Comparison of ENCODE assay signal across 1 cellular context in the genomic region with DNA sequence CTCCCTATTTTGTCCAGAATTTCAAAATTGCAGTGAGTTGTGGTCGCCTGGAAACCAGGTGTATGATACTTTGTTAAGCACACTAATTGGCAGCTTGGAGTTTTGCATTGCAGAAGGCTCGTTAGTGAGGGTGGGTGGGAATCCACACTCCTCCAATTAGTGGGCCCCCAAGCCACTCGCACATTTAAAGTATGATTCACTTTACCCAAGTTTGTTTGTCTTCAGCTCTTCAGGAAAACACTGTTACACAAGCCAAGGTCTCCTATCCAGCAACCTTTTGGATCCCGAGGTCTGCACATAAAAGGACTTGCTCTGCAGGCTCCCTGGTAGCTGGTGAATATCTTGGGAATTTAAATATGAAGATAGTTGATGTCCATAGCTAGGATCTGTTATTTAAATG.
TF ChIP-seq lines count a peak whose summit lies in the region.

No MANE protein-coding gene starts in this region.

TF ChIP-seq in HepG2, 621 proteins besides CTCF, POLR2A, EP300 and RAD21 (continued from another document and continues in another):
- TF ChIP-seq, protein P1, sequence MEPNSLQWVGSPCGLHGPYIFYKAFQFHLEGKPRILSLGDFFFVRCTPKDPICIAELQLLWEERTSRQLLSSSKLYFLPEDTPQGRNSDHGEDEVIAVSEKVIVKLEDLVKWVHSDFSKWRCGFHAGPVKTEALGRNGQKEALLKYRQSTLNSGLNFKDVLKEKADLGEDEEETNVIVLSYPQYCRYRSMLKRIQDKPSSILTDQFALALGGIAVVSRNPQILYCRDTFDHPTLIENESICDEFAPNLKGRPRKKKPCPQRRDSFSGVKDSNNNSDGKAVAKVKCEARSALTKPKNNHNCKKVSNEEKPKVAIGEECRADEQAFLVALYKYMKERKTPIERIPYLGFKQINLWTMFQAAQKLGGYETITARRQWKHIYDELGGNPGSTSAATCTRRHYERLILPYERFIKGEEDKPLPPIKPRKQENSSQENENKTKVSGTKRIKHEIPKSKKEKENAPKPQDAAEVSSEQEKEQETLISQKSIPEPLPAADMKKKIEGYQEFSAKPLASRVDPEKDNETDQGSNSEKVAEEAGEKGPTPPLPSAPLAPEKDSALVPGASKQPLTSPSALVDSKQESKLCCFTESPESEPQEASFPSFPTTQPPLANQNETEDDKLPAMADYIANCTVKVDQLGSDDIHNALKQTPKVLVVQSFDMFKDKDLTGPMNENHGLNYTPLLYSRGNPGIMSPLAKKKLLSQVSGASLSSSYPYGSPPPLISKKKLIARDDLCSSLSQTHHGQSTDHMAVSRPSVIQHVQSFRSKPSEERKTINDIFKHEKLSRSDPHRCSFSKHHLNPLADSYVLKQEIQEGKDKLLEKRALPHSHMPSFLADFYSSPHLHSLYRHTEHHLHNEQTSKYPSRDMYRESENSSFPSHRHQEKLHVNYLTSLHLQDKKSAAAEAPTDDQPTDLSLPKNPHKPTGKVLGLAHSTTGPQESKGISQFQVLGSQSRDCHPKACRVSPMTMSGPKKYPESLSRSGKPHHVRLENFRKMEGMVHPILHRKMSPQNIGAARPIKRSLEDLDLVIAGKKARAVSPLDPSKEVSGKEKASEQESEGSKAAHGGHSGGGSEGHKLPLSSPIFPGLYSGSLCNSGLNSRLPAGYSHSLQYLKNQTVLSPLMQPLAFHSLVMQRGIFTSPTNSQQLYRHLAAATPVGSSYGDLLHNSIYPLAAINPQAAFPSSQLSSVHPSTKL (CRISPR knock-in tag; IDR thresholded peaks at IDR 0.05): peak; percentile 79
- peak; percentile 66; the same call in 1 of the 2 replicates for TF ChIP-seq CEBPB (IDR thresholded peaks at IDR 0.05; ENCODE audit: borderline replicate concordance, low read depth, low read length)
- no peak for TF ChIP-seq ZNF549 (CRISPR knock-in tag; IDR thresholded peaks at IDR 0.05)
- TF ChIP-seq ZKSCAN8 (CRISPR knock-in tag; IDR thresholded peaks at IDR 0.05; ENCODE audit: borderline replicate concordance): no peak
- TF ChIP-seq ELF3 (CRISPR knock-in tag; IDR thresholded peaks at IDR 0.05): 0 out of 2 replicates have a peak, but pooled peaks have one; percentile 22
- TF ChIP-seq, protein P2, sequence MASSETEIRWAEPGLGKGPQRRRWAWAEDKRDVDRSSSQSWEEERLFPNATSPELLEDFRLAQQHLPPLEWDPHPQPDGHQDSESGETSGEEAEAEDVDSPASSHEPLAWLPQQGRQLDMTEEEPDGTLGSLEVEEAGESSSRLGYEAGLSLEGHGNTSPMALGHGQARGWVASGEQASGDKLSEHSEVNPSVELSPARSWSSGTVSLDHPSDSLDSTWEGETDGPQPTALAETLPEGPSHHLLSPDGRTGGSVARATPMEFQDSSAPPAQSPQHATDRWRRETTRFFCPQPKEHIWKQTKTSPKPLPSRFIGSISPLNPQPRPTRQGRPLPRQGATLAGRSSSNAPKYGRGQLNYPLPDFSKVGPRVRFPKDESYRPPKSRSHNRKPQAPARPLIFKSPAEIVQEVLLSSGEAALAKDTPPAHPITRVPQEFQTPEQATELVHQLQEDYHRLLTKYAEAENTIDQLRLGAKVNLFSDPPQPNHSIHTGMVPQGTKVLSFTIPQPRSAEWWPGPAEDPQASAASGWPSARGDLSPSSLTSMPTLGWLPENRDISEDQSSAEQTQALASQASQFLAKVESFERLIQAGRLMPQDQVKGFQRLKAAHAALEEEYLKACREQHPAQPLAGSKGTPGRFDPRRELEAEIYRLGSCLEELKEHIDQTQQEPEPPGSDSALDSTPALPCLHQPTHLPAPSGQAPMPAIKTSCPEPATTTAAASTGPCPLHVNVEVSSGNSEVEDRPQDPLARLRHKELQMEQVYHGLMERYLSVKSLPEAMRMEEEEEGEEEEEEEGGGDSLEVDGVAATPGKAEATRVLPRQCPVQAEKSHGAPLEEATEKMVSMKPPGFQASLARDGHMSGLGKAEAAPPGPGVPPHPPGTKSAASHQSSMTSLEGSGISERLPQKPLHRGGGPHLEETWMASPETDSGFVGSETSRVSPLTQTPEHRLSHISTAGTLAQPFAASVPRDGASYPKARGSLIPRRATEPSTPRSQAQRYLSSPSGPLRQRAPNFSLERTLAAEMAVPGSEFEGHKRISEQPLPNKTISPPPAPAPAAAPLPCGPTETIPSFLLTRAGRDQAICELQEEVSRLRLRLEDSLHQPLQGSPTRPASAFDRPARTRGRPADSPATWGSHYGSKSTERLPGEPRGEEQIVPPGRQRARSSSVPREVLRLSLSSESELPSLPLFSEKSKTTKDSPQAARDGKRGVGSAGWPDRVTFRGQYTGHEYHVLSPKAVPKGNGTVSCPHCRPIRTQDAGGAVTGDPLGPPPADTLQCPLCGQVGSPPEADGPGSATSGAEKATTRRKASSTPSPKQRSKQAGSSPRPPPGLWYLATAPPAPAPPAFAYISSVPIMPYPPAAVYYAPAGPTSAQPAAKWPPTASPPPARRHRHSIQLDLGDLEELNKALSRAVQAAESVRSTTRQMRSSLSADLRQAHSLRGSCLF (CRISPR knock-in tag; IDR thresholded peaks at IDR 0.05; ENCODE audit: borderline replicate concordance): no peak
- TF ChIP-seq RARA (CRISPR knock-in tag; IDR thresholded peaks at IDR 0.05): peak; percentile 90
- TF ChIP-seq ZNF816 (CRISPR knock-in tag; IDR thresholded peaks at IDR 0.05; ENCODE audit: borderline replicate concordance): no peak
- TF ChIP-seq PHF5A (CRISPR knock-in tag; IDR thresholded peaks at IDR 0.05; ENCODE audit: low read depth, unreplicated experiment): no peak
- TF ChIP-seq, protein P3, sequence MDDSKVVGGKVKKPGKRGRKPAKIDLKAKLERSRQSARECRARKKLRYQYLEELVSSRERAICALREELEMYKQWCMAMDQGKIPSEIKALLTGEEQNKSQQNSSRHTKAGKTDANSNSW (CRISPR knock-in tag; IDR thresholded peaks at IDR 0.05; ENCODE audit: borderline replicate concordance): no peak
- TF ChIP-seq, protein P4, sequence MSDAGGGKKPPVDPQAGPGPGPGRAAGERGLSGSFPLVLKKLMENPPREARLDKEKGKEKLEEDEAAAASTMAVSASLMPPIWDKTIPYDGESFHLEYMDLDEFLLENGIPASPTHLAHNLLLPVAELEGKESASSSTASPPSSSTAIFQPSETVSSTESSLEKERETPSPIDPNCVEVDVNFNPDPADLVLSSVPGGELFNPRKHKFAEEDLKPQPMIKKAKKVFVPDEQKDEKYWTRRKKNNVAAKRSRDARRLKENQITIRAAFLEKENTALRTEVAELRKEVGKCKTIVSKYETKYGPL (CRISPR knock-in tag; IDR thresholded peaks at IDR 0.05): peak; percentile 42; the same call in 1 of the 2 replicates
- TF ChIP-seq SALL1 (CRISPR knock-in tag; IDR thresholded peaks at IDR 0.05): 0 out of 2 replicates have a peak, but pooled peaks have one; percentile 31
- TF ChIP-seq ATF7 (IDR thresholded peaks at IDR 0.05): no peak
- TF ChIP-seq ATF7 (CRISPR knock-in tag; IDR thresholded peaks at IDR 0.05): no peak
- no peak for TF ChIP-seq NFRKB (IDR thresholded peaks at IDR 0.05)
- TF ChIP-seq SRSF9 (IDR thresholded peaks at IDR 0.05; ENCODE audit: borderline replicate concordance, insufficient read depth, low read depth, low read length, poor library complexity, severe bottlenecking): no peak
- no peak for TF ChIP-seq ZNF354B (CRISPR knock-in tag; IDR thresholded peaks at IDR 0.05)
- peak; percentile 22; the same call in 1 of the 2 replicates for TF ChIP-seq FOXK1 (CRISPR knock-in tag; IDR thresholded peaks at IDR 0.05; ENCODE audit: borderline replicate concordance, low read depth)
- TF ChIP-seq GTF3A (CRISPR knock-in tag; conservative IDR thresholded peaks at IDR 0.05): no peak
- TF ChIP-seq PPARG (CRISPR knock-in tag; conservative IDR thresholded peaks at IDR 0.05): no peak
- TF ChIP-seq, protein P5, sequence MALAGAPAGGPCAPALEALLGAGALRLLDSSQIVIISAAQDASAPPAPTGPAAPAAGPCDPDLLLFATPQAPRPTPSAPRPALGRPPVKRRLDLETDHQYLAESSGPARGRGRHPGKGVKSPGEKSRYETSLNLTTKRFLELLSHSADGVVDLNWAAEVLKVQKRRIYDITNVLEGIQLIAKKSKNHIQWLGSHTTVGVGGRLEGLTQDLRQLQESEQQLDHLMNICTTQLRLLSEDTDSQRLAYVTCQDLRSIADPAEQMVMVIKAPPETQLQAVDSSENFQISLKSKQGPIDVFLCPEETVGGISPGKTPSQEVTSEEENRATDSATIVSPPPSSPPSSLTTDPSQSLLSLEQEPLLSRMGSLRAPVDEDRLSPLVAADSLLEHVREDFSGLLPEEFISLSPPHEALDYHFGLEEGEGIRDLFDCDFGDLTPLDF (CRISPR knock-in tag; IDR thresholded peaks at IDR 0.05): no peak
- TF ChIP-seq ZNF20 (CRISPR knock-in tag; IDR thresholded peaks at IDR 0.05): no peak
- no peak for TF ChIP-seq ZNF546 (CRISPR knock-in tag; conservative IDR thresholded peaks at IDR 0.05)
- 0 out of 2 replicates have a peak, but pooled peaks have one; percentile 14 for TF ChIP-seq ZNF331 (CRISPR knock-in tag; IDR thresholded peaks at IDR 0.05)
- TF ChIP-seq, protein P6, sequence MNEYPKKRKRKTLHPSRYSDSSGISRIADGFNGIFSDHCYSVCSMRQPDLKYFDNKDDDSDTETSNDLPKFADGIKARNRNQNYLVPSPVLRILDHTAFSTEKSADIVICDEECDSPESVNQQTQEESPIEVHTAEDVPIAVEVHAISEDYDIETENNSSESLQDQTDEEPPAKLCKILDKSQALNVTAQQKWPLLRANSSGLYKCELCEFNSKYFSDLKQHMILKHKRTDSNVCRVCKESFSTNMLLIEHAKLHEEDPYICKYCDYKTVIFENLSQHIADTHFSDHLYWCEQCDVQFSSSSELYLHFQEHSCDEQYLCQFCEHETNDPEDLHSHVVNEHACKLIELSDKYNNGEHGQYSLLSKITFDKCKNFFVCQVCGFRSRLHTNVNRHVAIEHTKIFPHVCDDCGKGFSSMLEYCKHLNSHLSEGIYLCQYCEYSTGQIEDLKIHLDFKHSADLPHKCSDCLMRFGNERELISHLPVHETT (CRISPR knock-in tag; conservative IDR thresholded peaks at IDR 0.05): no peak
- TF ChIP-seq, protein P7, sequence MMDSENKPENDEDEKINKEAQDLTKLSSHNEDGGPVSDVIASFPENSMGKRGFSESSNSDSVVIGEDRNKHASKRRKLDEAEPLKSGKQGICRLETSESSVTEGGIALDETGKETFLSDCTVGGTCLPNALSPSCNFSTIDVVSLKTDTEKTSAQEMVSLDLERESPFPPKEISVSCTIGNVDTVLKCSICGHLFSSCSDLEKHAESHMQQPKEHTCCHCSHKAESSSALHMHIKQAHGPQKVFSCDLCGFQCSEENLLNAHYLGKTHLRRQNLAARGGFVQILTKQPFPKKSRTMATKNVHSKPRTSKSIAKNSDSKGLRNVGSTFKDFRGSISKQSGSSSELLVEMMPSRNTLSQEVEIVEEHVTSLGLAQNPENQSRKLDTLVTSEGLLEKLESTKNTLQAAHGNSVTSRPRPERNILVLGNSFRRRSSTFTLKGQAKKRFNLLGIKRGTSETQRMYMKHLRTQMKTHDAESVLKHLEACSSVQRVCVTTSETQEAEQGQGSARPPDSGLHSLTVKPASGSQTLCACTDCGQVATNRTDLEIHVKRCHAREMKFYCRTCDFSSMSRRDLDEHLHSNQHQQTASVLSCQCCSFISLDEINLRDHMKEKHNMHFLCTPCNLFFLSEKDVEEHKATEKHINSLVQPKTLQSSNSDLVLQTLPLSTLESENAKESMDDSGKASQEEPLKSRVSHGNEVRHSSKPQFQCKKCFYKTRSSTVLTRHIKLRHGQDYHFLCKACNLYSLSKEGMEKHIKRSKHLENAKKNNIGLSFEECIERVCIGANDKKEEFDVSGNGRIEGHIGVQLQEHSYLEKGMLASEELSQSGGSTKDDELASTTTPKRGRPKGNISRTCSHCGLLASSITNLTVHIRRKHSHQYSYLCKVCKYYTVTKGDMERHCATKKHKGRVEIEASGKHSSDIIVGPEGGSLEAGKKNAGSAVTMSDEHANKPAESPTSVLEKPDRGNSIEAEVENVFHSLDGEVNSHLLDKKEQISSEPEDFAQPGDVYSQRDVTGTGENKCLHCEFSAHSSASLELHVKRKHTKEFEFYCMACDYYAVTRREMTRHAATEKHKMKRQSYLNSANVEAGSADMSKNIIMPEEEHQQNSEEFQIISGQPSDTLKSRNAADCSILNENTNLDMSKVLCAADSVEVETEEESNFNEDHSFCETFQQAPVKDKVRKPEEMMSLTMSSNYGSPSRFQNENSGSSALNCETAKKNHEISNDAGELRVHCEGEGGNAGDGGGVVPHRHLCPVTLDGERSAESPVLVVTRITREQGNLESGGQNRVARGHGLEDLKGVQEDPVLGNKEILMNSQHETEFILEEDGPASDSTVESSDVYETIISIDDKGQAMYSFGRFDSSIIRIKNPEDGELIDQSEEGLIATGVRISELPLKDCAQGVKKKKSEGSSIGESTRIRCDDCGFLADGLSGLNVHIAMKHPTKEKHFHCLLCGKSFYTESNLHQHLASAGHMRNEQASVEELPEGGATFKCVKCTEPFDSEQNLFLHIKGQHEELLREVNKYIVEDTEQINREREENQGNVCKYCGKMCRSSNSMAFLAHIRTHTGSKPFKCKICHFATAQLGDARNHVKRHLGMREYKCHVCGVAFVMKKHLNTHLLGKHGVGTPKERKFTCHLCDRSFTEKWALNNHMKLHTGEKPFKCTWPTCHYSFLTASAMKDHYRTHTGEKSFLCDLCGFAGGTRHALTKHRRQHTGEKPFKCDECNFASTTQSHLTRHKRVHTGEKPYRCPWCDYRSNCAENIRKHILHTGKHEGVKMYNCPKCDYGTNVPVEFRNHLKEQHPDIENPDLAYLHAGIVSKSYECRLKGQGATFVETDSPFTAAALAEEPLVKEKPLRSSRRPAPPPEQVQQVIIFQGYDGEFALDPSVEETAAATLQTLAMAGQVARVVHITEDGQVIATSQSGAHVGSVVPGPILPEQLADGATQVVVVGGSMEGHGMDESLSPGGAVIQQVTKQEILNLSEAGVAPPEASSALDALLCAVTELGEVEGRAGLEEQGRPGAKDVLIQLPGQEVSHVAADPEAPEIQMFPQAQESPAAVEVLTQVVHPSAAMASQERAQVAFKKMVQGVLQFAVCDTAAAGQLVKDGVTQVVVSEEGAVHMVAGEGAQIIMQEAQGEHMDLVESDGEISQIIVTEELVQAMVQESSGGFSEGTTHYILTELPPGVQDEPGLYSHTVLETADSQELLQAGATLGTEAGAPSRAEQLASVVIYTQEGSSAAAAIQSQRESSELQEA (CRISPR knock-in tag; IDR thresholded peaks at IDR 0.05; ENCODE audit: not compliant biosample characterization): no peak
- TF ChIP-seq FOXP1 (IDR thresholded peaks at IDR 0.05): no peak
- TF ChIP-seq FOXP1 (CRISPR knock-in tag; IDR thresholded peaks at IDR 0.05): peak; percentile 78
- peak in 1 of 2 experiments; percentile 25; a peak in 1 of 4 replicates for TF ChIP-seq NR2F1 (CRISPR knock-in tag; IDR thresholded peaks at IDR 0.05)
- peak; percentile 55 for TF ChIP-seq FOXA3 (CRISPR knock-in tag; IDR thresholded peaks at IDR 0.05)
- TF ChIP-seq CREM (IDR thresholded peaks at IDR 0.05): no peak
- no peak for TF ChIP-seq CREM (CRISPR knock-in tag; IDR thresholded peaks at IDR 0.05)
- TF ChIP-seq MTA3 (CRISPR knock-in tag; IDR thresholded peaks at IDR 0.05): no peak
- no peak for TF ChIP-seq KDM2A (CRISPR knock-in tag; IDR thresholded peaks at IDR 0.05; ENCODE audit: borderline replicate concordance, low read depth)
- no peak for TF ChIP-seq PITX1 (CRISPR knock-in tag; IDR thresholded peaks at IDR 0.05)
- TF ChIP-seq RBFOX2 (IDR thresholded peaks at IDR 0.05; ENCODE audit: low read depth, low read length): no peak
- no peak for TF ChIP-seq CCDC6 (CRISPR knock-in tag; IDR thresholded peaks at IDR 0.05)
